In genomic region chr20:24488064-24488799, GRCh38 we compare ENCODE assay signal across 29 cellular contexts. TPM values are rescaled to one million over a fixed set of nuclear protein-coding genes. Genes with fewer than 3 reads are reported as not detected.
"Had no signal": no experiment of that assay in that cellular context is flagged by ENCODE, and none has a peak within 500 bp of the region (broad histone marks: within the 10 kb centered on the region; RNA-seq: fewer than 3 reads in every experiment).

No MANE protein-coding gene starts in this region.

- H3K4me1 Mint-ChIP-seq: activated naive CD4-positive, alpha-beta T cell treated with anti-CD3 and anti-CD28 coated beads, Interleukin-2, amount 50 U/mL, for 24 hours had no signal

- H3K36me3 ChIP-seq: esophagus squamous epithelium, gastrocnemius medialis, thyroid gland, upper lobe of right lung had no signal

- H3K27me3 Mint-ChIP-seq: activated naive CD4-positive, alpha-beta T cell treated with anti-CD3 and anti-CD28 coated beads, Interleukin-2, amount 50 U/mL, for 24 hours; stimulated activated naive CD8-positive, alpha-beta T cell treated with anti-CD3 and anti-CD28 coated beads, Interleukin-15, Interleukin-2, amounts not matched to agents 100 ng/mL and 50 ng/mL, for 24 hours had no signal

- H3K27ac Mint-ChIP-seq: activated naive CD4-positive, alpha-beta T cell treated with anti-CD3 and anti-CD28 coated beads, Interleukin-2, amount 50 U/mL, for 24 hours; effector memory CD8-positive, alpha-beta T cell; nephron; stimulated activated naive CD8-positive, alpha-beta T cell treated with anti-CD3 and anti-CD28 coated beads, Interleukin-15, Interleukin-2, amounts not matched to agents 100 ng/mL and 50 ng/mL, for 24 hours had no signal

- H3K4me3 ChIP-seq: body of pancreas, dorsolateral prefrontal cortex, esophagus squamous epithelium, gastrocnemius medialis, thyroid gland, upper lobe of right lung had no signal

- H2AFZ ChIP-seq: parathyroid adenoma had no signal

- H3K4me3 Mint-ChIP-seq: activated naive CD4-positive, alpha-beta T cell treated with anti-CD3 and anti-CD28 coated beads, Interleukin-2, amount 50 U/mL, for 24 hours; effector memory CD8-positive, alpha-beta T cell; nephron; stimulated activated naive CD8-positive, alpha-beta T cell treated with anti-CD3 and anti-CD28 coated beads, Interleukin-15, Interleukin-2, amounts not matched to agents 100 ng/mL and 50 ng/mL, for 24 hours had no signal

- H3K79me2 ChIP-seq: parathyroid adenoma had no signal

- H3K9ac ChIP-seq: parathyroid adenoma had no signal

- H3K36me3 Mint-ChIP-seq: activated naive CD4-positive, alpha-beta T cell treated with anti-CD3 and anti-CD28 coated beads, Interleukin-2, amount 50 U/mL, for 24 hours had no signal

- H3K9me3 ChIP-seq: body of pancreas, esophagus squamous epithelium, gastrocnemius medialis, thyroid gland, upper lobe of right lung had no signal

- H3K4me1 ChIP-seq: body of pancreas, esophagus squamous epithelium, gastrocnemius medialis, parathyroid adenoma, upper lobe of right lung had no signal

- DNase-seq: activated CD4-positive, alpha-beta T cell treated with anti-CD3 and anti-CD28 coated beads for 1 hour; activated gamma-delta T cell treated with Interleukin-2 at 50 U/mL for 16 hours; activated T-cell treated with anti-CD3 and anti-CD28 coated beads, Interleukin-2, amount 50 U/mL, for 1 hour; anterior cingulate cortex; body of pancreas; effector memory CD8-positive, alpha-beta T cell; esophagus squamous epithelium; gastrocnemius medialis; hypothalamus; kidney; midbrain; nucleus accumbens; right cardiac atrium; stimulated activated CD4-positive, alpha-beta T cell treated with anti-CD3 and anti-CD28 coated beads, Interleukin-12 subunit alpha, Interleukin-12 subunit beta, amount 100 ng/mL, for 4 hours; stimulated activated CD4-positive, alpha-beta T cell treated with anti-CD3 and anti-CD28 coated beads, Interleukin-4, amount 100 ng/mL, for 4 hours; T-helper 9 cell; thyroid gland; upper lobe of right lung had no signal

- H3K27me3 ChIP-seq: body of pancreas, dorsolateral prefrontal cortex, esophagus squamous epithelium, gastrocnemius medialis, thyroid gland, upper lobe of right lung had no signal

- H3K9me3 Mint-ChIP-seq: activated naive CD4-positive, alpha-beta T cell treated with anti-CD3 and anti-CD28 coated beads, Interleukin-2, amount 50 U/mL, for 24 hours; effector memory CD8-positive, alpha-beta T cell; nephron; stimulated activated naive CD8-positive, alpha-beta T cell treated with anti-CD3 and anti-CD28 coated beads, Interleukin-15, Interleukin-2, amounts not matched to agents 100 ng/mL and 50 ng/mL, for 24 hours had no signal

- H3K27ac ChIP-seq: body of pancreas, esophagus squamous epithelium, gastrocnemius medialis, parathyroid adenoma, thyroid gland, upper lobe of right lung had no signal

RNA-seq across cellular contexts. Expression of gene SYNDIG1, which starts 18.8 kb away (rescaled TPM):
- total RNA-seq: endothelial cell of umbilical vein; esophagus squamous epithelium; left lobe of liver; lung microvascular endothelial cell; myocyte; pulmonary artery endothelial cell; T-helper 1 cell treated with Interleukin-12 subunit alpha and Interleukin-12 subunit beta and Interleukin-4 antibody, amounts not matched to agents 30 ng/mL and 1 ng/mL, for 36 hours; upper lobe of right lung had no signal
- polyA plus RNA-seq: endothelial cell of umbilical vein had no signal
